ENCODE assay signal across 8 cellular contexts in genomic region chr2:37343537-37344434, GRCh38. TPM values are rescaled to one million over a fixed set of nuclear protein-coding genes. Genes with fewer than 3 reads are reported as not detected.
A peak's percentile ranks its signal among the peaks of the same experiment; 100 is the strongest.
DNase-seq lines count a peak whose midpoint lies in the region; ATAC-seq and TF ChIP-seq lines count a peak whose summit lies in the region.

No MANE protein-coding gene starts in this region.

- no peak for TF ChIP-seq CTCF in natural killer cell (IDR thresholded peaks at IDR 0.05)

- H3K9me3 Mint-ChIP-seq in activated naive CD4-positive, alpha-beta T cell treated with anti-CD3 and anti-CD28 coated beads, Interleukin-2, amount 10 ng/mL, durations not matched to agents 7 days and 5 days = no peaks in the 10 kb centered on the region
- no peaks in the 10 kb centered on the region for H3K9me3 Mint-ChIP-seq in natural killer cell

- H3K27ac Mint-ChIP-seq in activated naive CD4-positive, alpha-beta T cell treated with anti-CD3 and anti-CD28 coated beads, Interleukin-2, amount 10 ng/mL, durations not matched to agents 7 days and 5 days = no peak overlapping the region
- peak overlapping the region; percentile 23 to 80 for H3K27ac Mint-ChIP-seq in natural killer cell

- no peak for DNase-seq in activated naive CD4-positive, alpha-beta T cell treated with anti-CD3 and anti-CD28 coated beads, Interleukin-2, amount 10 ng/mL, durations not matched to agents 7 days and 5 days
- DNase-seq in activated naive CD4-positive, alpha-beta T cell treated with anti-CD3 and anti-CD28 coated beads, Interleukin-2, amount 50 U/mL, for 16 hours = no peak
- DNase-seq in fibroblast of gingiva (ENCODE audit: low read depth) (peak; percentile 14), natural killer cell (no peak), midbrain (lab: John Stamatoyannopoulos, UW) (no peak), DMS79 (lab: John Stamatoyannopoulos, UW) (no peak)

- intact Hi-C loops in natural killer cell (cut with micrococcal nuclease) = no loop called here

- ATAC-seq in SK-N-SH treated with all-trans-retinoic acid at 6 μM for 48 hours = peak; percentile 90
- no peak for ATAC-seq in natural killer cell
- ATAC-seq in GM18519 (IDR thresholded peaks at IDR 0.05; ENCODE audit: low FRiP score, unreplicated experiment) = no peak

- H3K4me1 Mint-ChIP-seq in activated naive CD4-positive, alpha-beta T cell treated with anti-CD3 and anti-CD28 coated beads, Interleukin-2, amount 10 ng/mL, durations not matched to agents 7 days and 5 days = peaks cover 14% of the 10 kb centered on the region
- peaks cover 10 to 11% of the 10 kb centered on the region in 2 donors for H3K4me1 Mint-ChIP-seq in natural killer cell

- no peaks in the 10 kb centered on the region for H3K36me3 Mint-ChIP-seq in activated naive CD4-positive, alpha-beta T cell treated with anti-CD3 and anti-CD28 coated beads, Interleukin-2, amount 10 ng/mL, durations not matched to agents 7 days and 5 days
- H3K36me3 Mint-ChIP-seq in natural killer cell = no peaks in the 10 kb centered on the region

- peak overlapping the region; percentile 72 for H3K4me3 Mint-ChIP-seq in activated naive CD4-positive, alpha-beta T cell treated with anti-CD3 and anti-CD28 coated beads, Interleukin-2, amount 10 ng/mL, durations not matched to agents 7 days and 5 days
- peak overlapping the region; percentile 87 for H3K4me3 Mint-ChIP-seq in natural killer cell

- CTCF ChIA-PET in activated naive CD4-positive, alpha-beta T cell treated with anti-CD3 and anti-CD28 coated beads, Interleukin-2, amount 10 ng/mL, durations not matched to agents 7 days and 5 days (lab: Charles Lee) = interaction anchor here (0.9 to 1.5 kb wide), 5 partner anchors 9 to 533 kb away, joined by 3 to 5 read pairs (median 4); no protein-coding TSS in a partner anchor

- H3K27me3 Mint-ChIP-seq in activated naive CD4-positive, alpha-beta T cell treated with anti-CD3 and anti-CD28 coated beads, Interleukin-2, amount 10 ng/mL, durations not matched to agents 7 days and 5 days = peaks cover 85% of the 10 kb centered on the region
- H3K27me3 Mint-ChIP-seq in natural killer cell (ENCODE audit: low read depth in 2 of 2) = peaks cover 21 to 49% of the 10 kb centered on the region in 2 donors

TF ChIP-seq in SK-N-SH treated with all-trans-retinoic acid at 6 μM for 48 hours, 23 proteins besides CTCF, POLR2A, EP300 and RAD21:
- TF ChIP-seq GLIS3 (CRISPR knock-in tag; IDR thresholded peaks at IDR 0.05) (no peak), CSDC2 (CRISPR knock-in tag; IDR thresholded peaks at IDR 0.05) (no peak), PPARA (CRISPR knock-in tag; IDR thresholded peaks at IDR 0.05; ENCODE audit: borderline replicate concordance) (no peak), TCF4 (CRISPR knock-in tag; IDR thresholded peaks at IDR 0.05; ENCODE audit: borderline replicate concordance) (no peak), ISL1 (CRISPR knock-in tag; IDR thresholded peaks at IDR 0.05) (no peak)

RNA-seq across cellular contexts. Expression of gene QPCT, which starts 0.6 kb away (rescaled TPM):
- 1 to 10 TPM in 2 of 3 donors, under 1 TPM in 1; 0.38 to 2.1 (median 2.1) TPM for total RNA-seq in natural killer cell

RNA-seq across cellular contexts. Expression of gene PRKD3, which starts 19.2 kb away (rescaled TPM):
- total RNA-seq in natural killer cell = 10 to 100 TPM; 64.4 to 76.2 (median 65.1) TPM
